ENCODE assay signal across 1 cellular context in genomic region chr3:100023150-100023549, GRCh38.
TF ChIP-seq lines count a peak whose summit lies in the region.

No MANE protein-coding gene starts in this region.

TF ChIP-seq in HepG2, 621 proteins besides CTCF, POLR2A, EP300 and RAD21 (continued from another document):
- no peak for TF ChIP-seq SIN3B (IDR thresholded peaks at IDR 0.05; ENCODE audit: low read length)
- no peak for TF ChIP-seq ZNF205 (CRISPR knock-in tag; IDR thresholded peaks at IDR 0.05)
- 0 out of 2 replicates have a peak, but pooled peaks have one; percentile 3 for TF ChIP-seq STAG1 (CRISPR knock-in tag; IDR thresholded peaks at IDR 0.05)
- no peak for TF ChIP-seq SETDB1 (CRISPR knock-in tag; IDR thresholded peaks at IDR 0.05; ENCODE audit: borderline replicate concordance)
- no peak for TF ChIP-seq ZNF562 (CRISPR knock-in tag; IDR thresholded peaks at IDR 0.05; ENCODE audit: borderline replicate concordance)
- TF ChIP-seq ZNF598 (CRISPR knock-in tag; IDR thresholded peaks at IDR 0.05; ENCODE audit: borderline replicate concordance) = no peak
- no peak for TF ChIP-seq ZNF230 (CRISPR knock-in tag; IDR thresholded peaks at IDR 0.05)
- no peak for TF ChIP-seq ZNF768 (CRISPR knock-in tag; IDR thresholded peaks at IDR 0.05)
- TF ChIP-seq ZNF292 (CRISPR knock-in tag; IDR thresholded peaks at IDR 0.05; ENCODE audit: borderline replicate concordance, low read depth) = peak; percentile 37; the same call in 1 of the 2 replicates
- peak; percentile 51; the same call in 1 of the 2 replicates for TF ChIP-seq SOX5 (CRISPR knock-in tag; IDR thresholded peaks at IDR 0.05; ENCODE audit: borderline replicate concordance)
- TF ChIP-seq, protein P1, sequence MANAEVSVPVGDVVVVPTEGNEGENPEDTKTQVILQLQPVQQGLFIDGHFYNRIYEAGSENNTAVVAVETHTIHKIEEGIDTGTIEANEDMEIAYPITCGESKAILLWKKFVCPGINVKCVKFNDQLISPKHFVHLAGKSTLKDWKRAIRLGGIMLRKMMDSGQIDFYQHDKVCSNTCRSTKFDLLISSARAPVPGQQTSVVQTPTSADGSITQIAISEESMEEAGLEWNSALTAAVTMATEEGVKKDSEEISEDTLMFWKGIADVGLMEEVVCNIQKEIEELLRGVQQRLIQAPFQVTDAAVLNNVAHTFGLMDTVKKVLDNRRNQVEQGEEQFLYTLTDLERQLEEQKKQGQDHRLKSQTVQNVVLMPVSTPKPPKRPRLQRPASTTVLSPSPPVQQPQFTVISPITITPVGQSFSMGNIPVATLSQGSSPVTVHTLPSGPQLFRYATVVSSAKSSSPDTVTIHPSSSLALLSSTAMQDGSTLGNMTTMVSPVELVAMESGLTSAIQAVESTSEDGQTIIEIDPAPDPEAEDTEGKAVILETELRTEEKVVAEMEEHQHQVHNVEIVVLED (CRISPR knock-in tag; IDR thresholded peaks at IDR 0.05; ENCODE audit: borderline replicate concordance) = no peak
- no peak for TF ChIP-seq ZNF576 (CRISPR knock-in tag; IDR thresholded peaks at IDR 0.05)
- peak; percentile 43 for TF ChIP-seq YY1 (IDR thresholded peaks at IDR 0.05; ENCODE audit: insufficient read depth, insufficient replicate concordance, low read depth, low read length)
- TF ChIP-seq, protein P2, sequence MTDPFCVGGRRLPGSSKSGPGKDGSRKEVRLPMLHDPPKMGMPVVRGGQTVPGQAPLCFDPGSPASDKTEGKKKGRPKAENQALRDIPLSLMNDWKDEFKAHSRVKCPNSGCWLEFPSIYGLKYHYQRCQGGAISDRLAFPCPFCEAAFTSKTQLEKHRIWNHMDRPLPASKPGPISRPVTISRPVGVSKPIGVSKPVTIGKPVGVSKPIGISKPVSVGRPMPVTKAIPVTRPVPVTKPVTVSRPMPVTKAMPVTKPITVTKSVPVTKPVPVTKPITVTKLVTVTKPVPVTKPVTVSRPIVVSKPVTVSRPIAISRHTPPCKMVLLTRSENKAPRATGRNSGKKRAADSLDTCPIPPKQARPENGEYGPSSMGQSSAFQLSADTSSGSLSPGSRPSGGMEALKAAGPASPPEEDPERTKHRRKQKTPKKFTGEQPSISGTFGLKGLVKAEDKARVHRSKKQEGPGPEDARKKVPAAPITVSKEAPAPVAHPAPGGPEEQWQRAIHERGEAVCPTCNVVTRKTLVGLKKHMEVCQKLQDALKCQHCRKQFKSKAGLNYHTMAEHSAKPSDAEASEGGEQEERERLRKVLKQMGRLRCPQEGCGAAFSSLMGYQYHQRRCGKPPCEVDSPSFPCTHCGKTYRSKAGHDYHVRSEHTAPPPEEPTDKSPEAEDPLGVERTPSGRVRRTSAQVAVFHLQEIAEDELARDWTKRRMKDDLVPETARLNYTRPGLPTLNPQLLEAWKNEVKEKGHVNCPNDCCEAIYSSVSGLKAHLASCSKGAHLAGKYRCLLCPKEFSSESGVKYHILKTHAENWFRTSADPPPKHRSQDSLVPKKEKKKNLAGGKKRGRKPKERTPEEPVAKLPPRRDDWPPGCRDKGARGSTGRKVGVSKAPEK (CRISPR knock-in tag; IDR thresholded peaks at IDR 0.05; ENCODE audit: borderline replicate concordance) = no peak
- TF ChIP-seq ZNF331 (CRISPR knock-in tag; IDR thresholded peaks at IDR 0.05) = peak; percentile 70; the same call in 1 of the 2 replicates
- TF ChIP-seq ZSCAN21 (CRISPR knock-in tag; IDR thresholded peaks at IDR 0.05; ENCODE audit: borderline replicate concordance) = no peak
- peak; percentile 68 for TF ChIP-seq RFX1 (IDR thresholded peaks at IDR 0.05)
- TF ChIP-seq ZNF503 (CRISPR knock-in tag; IDR thresholded peaks at IDR 0.05) = no peak
- no peak for TF ChIP-seq SOX6 (IDR thresholded peaks at IDR 0.05)
- TF ChIP-seq SOX6 (CRISPR knock-in tag; IDR thresholded peaks at IDR 0.05) = peak; percentile 57; the same call in 1 of the 2 replicates
- TF ChIP-seq ZNF337 (CRISPR knock-in tag; IDR thresholded peaks at IDR 0.05; ENCODE audit: borderline replicate concordance, low read depth) = no peak
- no peak for TF ChIP-seq ETV5 (CRISPR knock-in tag; IDR thresholded peaks at IDR 0.05; ENCODE audit: borderline replicate concordance)
- TF ChIP-seq KLF13 (CRISPR knock-in tag; IDR thresholded peaks at IDR 0.05) = no peak
- no peak for TF ChIP-seq KAT2B (IDR thresholded peaks at IDR 0.05; ENCODE audit: borderline replicate concordance, low read depth, low read length)
- TF ChIP-seq GATAD2A (CRISPR knock-in tag; IDR thresholded peaks at IDR 0.05) = peak; percentile 48
- TF ChIP-seq SRY (CRISPR knock-in tag; IDR thresholded peaks at IDR 0.05) = no peak
- no peak for TF ChIP-seq TEF (CRISPR knock-in tag; IDR thresholded peaks at IDR 0.05)
- no peak for TF ChIP-seq ZFP91 (CRISPR knock-in tag; IDR thresholded peaks at IDR 0.05; ENCODE audit: borderline replicate concordance)
- peak; percentile 28 for TF ChIP-seq SKI (IDR thresholded peaks at IDR 0.05; ENCODE audit: partially characterized antibody)
- TF ChIP-seq FUBP1 (CRISPR knock-in tag; IDR thresholded peaks at IDR 0.05; ENCODE audit: borderline replicate concordance) = no peak
- no peak for TF ChIP-seq HMG20B (CRISPR knock-in tag; conservative IDR thresholded peaks at IDR 0.05)
- TF ChIP-seq THAP7 (CRISPR knock-in tag; IDR thresholded peaks at IDR 0.05) = no peak
- 0 out of 2 replicates have a peak, but pooled peaks have one; percentile 37 for TF ChIP-seq TARDBP (CRISPR knock-in tag; IDR thresholded peaks at IDR 0.05)
- no peak for TF ChIP-seq GZF1 (CRISPR knock-in tag; IDR thresholded peaks at IDR 0.05)
- no peak for TF ChIP-seq HOXD1 (CRISPR knock-in tag; IDR thresholded peaks at IDR 0.05)
- TF ChIP-seq TEAD3 (CRISPR knock-in tag; optimal IDR thresholded peaks at IDR 0.05; ENCODE audit: borderline replicate concordance) = no peak
- TF ChIP-seq CBFB (CRISPR knock-in tag; IDR thresholded peaks at IDR 0.05) = no peak
